Comparison of ENCODE assay signal across 20 cellular contexts in the genomic region with DNA sequence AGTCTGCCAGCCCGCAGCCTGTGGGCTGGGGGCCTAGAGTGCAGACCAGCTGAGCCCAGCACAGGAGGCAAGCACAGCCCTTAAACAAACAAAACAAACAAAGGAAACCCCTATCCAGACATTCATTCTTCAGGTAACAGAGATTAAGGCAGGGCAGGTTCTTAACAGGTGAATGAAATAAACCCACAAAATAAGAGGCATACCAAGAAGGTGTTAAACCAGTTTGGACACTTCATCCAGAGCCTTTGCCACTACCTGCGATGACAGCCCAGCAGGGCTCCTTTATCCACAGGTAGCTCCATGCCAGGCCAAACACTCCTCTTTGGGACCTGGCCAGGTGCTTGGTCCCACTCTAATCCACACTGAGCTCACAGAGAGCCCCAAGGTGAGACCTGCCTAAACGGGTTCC.
DNase-seq lines count a peak whose midpoint lies in the region; ATAC-seq and TF ChIP-seq lines count a peak whose summit lies in the region.
"Had no signal": no experiment of that assay in that cellular context is flagged by ENCODE, and none has a peak within 500 bp of the region (broad histone marks: within the 10 kb centered on the region; RNA-seq: fewer than 3 reads in every experiment).

No MANE protein-coding gene starts in this region.

- no peaks in the 10 kb centered on the region for H3K79me2 ChIP-seq in PC-9 (ENCODE audit: low read depth)

- peaks cover 5% of the 10 kb centered on the region for H3K9me3 Mint-ChIP-seq in progenitor cell of endocrine pancreas (ENCODE audit: low read depth)
- H3K9me3 Mint-ChIP-seq: activated CD4-positive, alpha-beta memory T cell treated with anti-CD3 and anti-CD28 coated beads for 36 hours had no signal

- H3K4me1 ChIP-seq in PC-9 (replicated peaks; ENCODE audit: insufficient read depth) = peaks cover 30% of the 10 kb centered on the region
- H3K4me1 ChIP-seq: colonic mucosa, Peyer's patch, sigmoid colon had no signal

- no peaks in the 10 kb centered on the region for H4K20me1 ChIP-seq in PC-9 (ENCODE audit: insufficient read depth)

- no peak overlapping the region for H2AFZ ChIP-seq in PC-9

- H3F3A ChIP-seq in PC-9 (ENCODE audit: insufficient read depth, low read depth) = peaks cover 17% of the 10 kb centered on the region

- peak overlapping the region; percentile 91 for H3K27ac Mint-ChIP-seq in progenitor cell of endocrine pancreas
- H3K27ac Mint-ChIP-seq: activated CD4-positive, alpha-beta memory T cell treated with anti-CD3 and anti-CD28 coated beads for 36 hours had no signal

- DNase-seq in DMS79 treated with DMSO at 0.1 percent for 48 hours (lab: John Stamatoyannopoulos, UW) (peak; percentile 82), NCI-H2029 treated with DMSO at 0.1 percent for 48 hours (lab: John Stamatoyannopoulos, UW) (peak; percentile 87), PC-9 (peak; percentile 80 to 99), progenitor cell of endocrine pancreas (ENCODE audit: low spot score, unreplicated experiment) (no peak), NCI-H1105 treated with DMSO at 0.1 percent for 48 hours (lab: John Stamatoyannopoulos, UW) (no peak), NCI-H1930 (lab: John Stamatoyannopoulos, UW) (no peak), SKM-1 (lab: John Stamatoyannopoulos, UW; ENCODE audit: unreplicated experiment) (no peak)
- DNase-seq: activated CD4-positive, alpha-beta memory T cell treated with anti-CD3 and anti-CD28 coated beads for 36 hours; activated naive CD4-positive, alpha-beta T cell treated with anti-CD3 and anti-CD28 coated beads, Interleukin-2, amount 50 U/mL, for 16 hours; activated T-cell treated with anti-CD3 and anti-CD28 coated beads, Interleukin-2, amount 50 U/mL, for 1 hour; colonic mucosa; H7; Karpas-422; NCI-H1436 treated with DMSO at 0.1 percent for 48 hours; NCI-H774; Peyer's patch; sigmoid colon; stimulated activated CD4-positive, alpha-beta T cell treated with anti-CD3 and anti-CD28 coated beads, Interleukin-1b, Interleukin-23, amount 100 ng/mL, for 48 hours; SW 1271 had no signal

- intact Hi-C loops in PC-9 (cut with micrococcal nuclease; ENCODE audit: unreplicated experiment) = loop anchor here (1.0 to 2.0 kb wide), 3 partner anchors 35 to 194 kb away; no protein-coding TSS in a partner anchor

- TF ChIP-seq CTCF in PC-9 (conservative IDR thresholded peaks at IDR 0.05) (no peak), progenitor cell of endocrine pancreas (IDR thresholded peaks at IDR 0.05; ENCODE audit: unreplicated experiment) (no peak)

- BruUV-seq in PC-9 (replicated peaks; lab: Mats Ljungman, UMichigan) = no TSS peak

- no peak for ATAC-seq in HG02884 (IDR thresholded peaks at IDR 0.05; ENCODE audit: unreplicated experiment)

- POLR2A ChIA-PET in PC-9 (lab: Charles Lee; ENCODE audit: unreplicated experiment) = interaction anchor here (0.6 to 0.7 kb wide), 2 partner anchors 240 to 1639 kb away, joined by 4 read pairs; no protein-coding TSS in a partner anchor

- H3K27ac ChIP-seq in PC-9 = peak overlapping the region; percentile 9; the same call in 1 of the 2 replicates
- H3K27ac ChIP-seq: colonic mucosa, Peyer's patch, sigmoid colon had no signal

- peaks cover 6% of the 10 kb centered on the region for H3K27me3 Mint-ChIP-seq in progenitor cell of endocrine pancreas

- peaks cover 29% of the 10 kb centered on the region for H3K4me1 Mint-ChIP-seq in progenitor cell of endocrine pancreas (ENCODE audit: low read depth)

- no peaks in the 10 kb centered on the region for H3K9me2 ChIP-seq in PC-9 (ENCODE audit: insufficient read depth)

- peak overlapping the region; percentile 50 for H3K4me2 ChIP-seq in PC-9

- H3K4me3 Mint-ChIP-seq in progenitor cell of endocrine pancreas (ENCODE audit: low read depth) = peak overlapping the region; percentile 12
- H3K4me3 Mint-ChIP-seq: activated CD4-positive, alpha-beta memory T cell treated with anti-CD3 and anti-CD28 coated beads for 36 hours had no signal

- H3K9me3 ChIP-seq in PC-9 (ENCODE audit: insufficient read depth, low read depth) = no peaks in the 10 kb centered on the region
- H3K9me3 ChIP-seq: colonic mucosa, Peyer's patch, sigmoid colon had no signal

- no peak overlapping the region for H3K4me3 ChIP-seq in PC-9
- H3K4me3 ChIP-seq: colonic mucosa, Peyer's patch, sigmoid colon had no signal

- CTCF ChIA-PET in PC-9 (lab: Charles Lee) = no interaction called here

- no peaks in the 10 kb centered on the region for H3K36me3 Mint-ChIP-seq in progenitor cell of endocrine pancreas (ENCODE audit: insufficient read depth)
- H3K36me3 Mint-ChIP-seq: activated CD4-positive, alpha-beta memory T cell treated with anti-CD3 and anti-CD28 coated beads for 36 hours had no signal

- no peaks in the 10 kb centered on the region for H3K36me3 ChIP-seq in PC-9 (ENCODE audit: low read depth)
- H3K36me3 ChIP-seq: colonic mucosa, Peyer's patch, sigmoid colon had no signal

- H3K27me3 ChIP-seq in PC-9 (ENCODE audit: insufficient read depth, low read depth) = no peaks in the 10 kb centered on the region
- H3K27me3 ChIP-seq: colonic mucosa, Peyer's patch had no signal

Comparison
In these comparisons a context has a peak if more than half of its experiments do, and no peak if none do; other contexts are left out.
1. DNase-seq: peak in DMS79 treated with DMSO at 0.1 percent for 48 hours (single experiment), NCI-H2029 treated with DMSO at 0.1 percent for 48 hours (single experiment) and PC-9 (2 of 2); none in progenitor cell of endocrine pancreas (single experiment), NCI-H1105 treated with DMSO at 0.1 percent for 48 hours (single experiment), NCI-H1930 (0 of 2) and SKM-1 (single experiment).